Comparison of ENCODE assay signal across 1 cellular context in the genomic region with DNA sequence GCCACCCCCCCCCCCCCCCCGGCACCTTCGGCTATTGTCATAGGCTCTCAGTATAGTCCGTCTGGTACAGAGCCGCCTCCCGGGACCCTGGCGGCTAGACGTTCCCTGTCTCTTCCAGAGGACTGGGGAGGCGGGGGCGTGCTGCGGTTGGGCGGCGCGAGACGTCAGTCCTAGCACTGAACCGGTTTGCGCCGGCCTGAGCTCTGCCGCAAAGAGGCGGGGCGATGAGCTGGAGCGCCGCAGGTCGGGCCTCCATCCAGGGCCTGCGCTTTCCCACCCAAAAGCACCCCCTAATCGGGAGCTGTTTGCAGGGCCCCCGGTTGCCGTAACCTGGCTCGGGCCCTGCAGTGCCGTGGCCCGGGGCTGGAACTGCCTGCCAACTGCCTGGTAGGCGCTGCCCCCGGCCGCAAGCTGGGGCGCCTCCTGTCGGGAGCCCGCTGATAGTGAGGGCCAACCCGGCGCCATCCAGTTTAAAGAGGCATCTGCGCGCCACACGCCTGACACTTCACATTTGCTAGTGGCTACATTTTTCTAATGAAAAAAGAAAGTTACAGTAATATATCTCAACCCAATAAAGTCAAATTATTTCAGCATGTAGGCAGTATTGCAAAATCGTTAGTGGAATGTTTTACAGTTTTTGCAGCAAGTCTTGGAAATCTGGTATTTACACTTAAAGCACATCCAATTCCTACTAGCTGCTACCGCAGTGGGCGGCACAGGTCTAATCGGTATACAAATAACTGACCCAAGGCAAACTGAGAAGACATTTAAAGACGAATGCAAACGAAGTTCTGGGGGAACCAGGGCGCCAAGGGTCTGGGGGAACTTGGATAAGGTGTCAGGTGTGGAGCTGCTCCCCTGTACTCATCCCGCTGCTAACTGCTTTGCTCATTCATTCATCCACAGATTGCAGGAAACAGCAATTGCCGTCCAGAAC.
TF ChIP-seq lines count a peak whose summit lies in the region.

No MANE protein-coding gene starts in this region.

TF ChIP-seq in K562, 482 proteins besides CTCF, POLR2A, EP300 and RAD21 (continued from another document):
- TF ChIP-seq, protein P1, sequence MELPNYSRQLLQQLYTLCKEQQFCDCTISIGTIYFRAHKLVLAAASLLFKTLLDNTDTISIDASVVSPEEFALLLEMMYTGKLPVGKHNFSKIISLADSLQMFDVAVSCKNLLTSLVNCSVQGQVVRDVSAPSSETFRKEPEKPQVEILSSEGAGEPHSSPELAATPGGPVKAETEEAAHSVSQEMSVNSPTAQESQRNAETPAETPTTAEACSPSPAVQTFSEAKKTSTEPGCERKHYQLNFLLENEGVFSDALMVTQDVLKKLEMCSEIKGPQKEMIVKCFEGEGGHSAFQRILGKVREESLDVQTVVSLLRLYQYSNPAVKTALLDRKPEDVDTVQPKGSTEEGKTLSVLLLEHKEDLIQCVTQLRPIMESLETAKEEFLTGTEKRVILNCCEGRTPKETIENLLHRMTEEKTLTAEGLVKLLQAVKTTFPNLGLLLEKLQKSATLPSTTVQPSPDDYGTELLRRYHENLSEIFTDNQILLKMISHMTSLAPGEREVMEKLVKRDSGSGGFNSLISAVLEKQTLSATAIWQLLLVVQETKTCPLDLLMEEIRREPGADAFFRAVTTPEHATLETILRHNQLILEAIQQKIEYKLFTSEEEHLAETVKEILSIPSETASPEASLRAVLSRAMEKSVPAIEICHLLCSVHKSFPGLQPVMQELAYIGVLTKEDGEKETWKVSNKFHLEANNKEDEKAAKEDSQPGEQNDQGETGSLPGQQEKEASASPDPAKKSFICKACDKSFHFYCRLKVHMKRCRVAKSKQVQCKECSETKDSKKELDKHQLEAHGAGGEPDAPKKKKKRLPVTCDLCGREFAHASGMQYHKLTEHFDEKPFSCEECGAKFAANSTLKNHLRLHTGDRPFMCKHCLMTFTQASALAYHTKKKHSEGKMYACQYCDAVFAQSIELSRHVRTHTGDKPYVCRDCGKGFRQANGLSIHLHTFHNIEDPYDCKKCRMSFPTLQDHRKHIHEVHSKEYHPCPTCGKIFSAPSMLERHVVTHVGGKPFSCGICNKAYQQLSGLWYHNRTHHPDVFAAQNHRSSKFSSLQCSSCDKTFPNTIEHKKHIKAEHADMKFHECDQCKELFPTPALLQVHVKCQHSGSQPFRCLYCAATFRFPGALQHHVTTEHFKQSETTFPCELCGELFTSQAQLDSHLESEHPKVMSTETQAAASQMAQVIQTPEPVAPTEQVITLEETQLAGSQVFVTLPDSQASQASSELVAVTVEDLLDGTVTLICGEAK (IDR thresholded peaks at IDR 0.05), result 0 out of 2 replicates have a peak, but pooled peaks have one; percentile 36
- TF ChIP-seq, protein P1 (CRISPR knock-in tag; IDR thresholded peaks at IDR 0.05), result no peak
- TF ChIP-seq CREB1 (IDR thresholded peaks at IDR 0.05) (peak; percentile 9; the same call in 1 of the 2 replicates), CREB1 (CRISPR knock-in tag; IDR thresholded peaks at IDR 0.05) (no peak), HDAC6 (IDR thresholded peaks at IDR 0.05; ENCODE audit: low read depth, low read length) (no peak), KLF13 (tag; IDR thresholded peaks at IDR 0.05; ENCODE audit: borderline replicate concordance, low read depth) (0 out of 2 replicates have a peak, but pooled peaks have one; percentile 18), KDM4B (IDR thresholded peaks at IDR 0.05; ENCODE audit: borderline replicate concordance in 2 of 2, low read depth in 1 of 2) (0 out of 4 replicates have a peak, but pooled peaks of 1 of the 2 experiments have one; percentile 36), ZNF121 (CRISPR knock-in tag; conservative IDR thresholded peaks at IDR 0.05) (no peak), SREBF1 (IDR thresholded peaks at IDR 0.05; ENCODE audit: borderline replicate concordance, low read depth, low read length) (no peak), HMG20B (CRISPR knock-in tag; IDR thresholded peaks at IDR 0.05) (no peak), MTF1 (CRISPR knock-in tag; IDR thresholded peaks at IDR 0.05; ENCODE audit: borderline replicate concordance) (no peak), PHB (CRISPR knock-in tag; IDR thresholded peaks at IDR 0.05) (no peak), COPS2 (conservative IDR thresholded peaks at IDR 0.05) (no peak), SMARCA5 (IDR thresholded peaks at IDR 0.05) (no peak), CCNT2 (IDR thresholded peaks at IDR 0.05; ENCODE audit: borderline replicate concordance, extremely low read depth, insufficient read length, low read depth, low read length) (peak; percentile 34), NR1H2 (CRISPR knock-in tag; IDR thresholded peaks at IDR 0.05) (no peak), DACH1 (IDR thresholded peaks at IDR 0.05; ENCODE audit: partially characterized antibody) (no peak), HNRNPK (IDR thresholded peaks at IDR 0.05; ENCODE audit: low read depth, low read length, poor library complexity, severe bottlenecking) (no peak), MTA3 (IDR thresholded peaks at IDR 0.05; ENCODE audit: borderline replicate concordance) (peak; percentile 74; the same call in 1 of the 2 replicates), POLR2AphosphoS2 (IDR thresholded peaks at IDR 0.05; ENCODE audit: low read length) (no peak; the same call in 1 of the 2 replicates), RBM34 (IDR thresholded peaks at IDR 0.05; ENCODE audit: borderline replicate concordance, insufficient read depth, low read length) (no peak), ZEB2 (IDR thresholded peaks at IDR 0.05) (no peak)
- TF ChIP-seq, protein P2, sequence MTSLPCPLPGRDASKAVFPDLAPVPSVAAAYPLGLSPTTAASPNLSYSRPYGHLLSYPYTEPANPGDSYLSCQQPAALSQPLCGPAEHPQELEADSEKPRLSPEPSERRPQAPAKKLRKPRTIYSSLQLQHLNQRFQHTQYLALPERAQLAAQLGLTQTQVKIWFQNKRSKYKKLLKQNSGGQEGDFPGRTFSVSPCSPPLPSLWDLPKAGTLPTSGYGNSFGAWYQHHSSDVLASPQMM (CRISPR knock-in tag; IDR thresholded peaks at IDR 0.05), result no peak
